Comparison of ENCODE assay signal across 8 cellular contexts in the genomic region with DNA sequence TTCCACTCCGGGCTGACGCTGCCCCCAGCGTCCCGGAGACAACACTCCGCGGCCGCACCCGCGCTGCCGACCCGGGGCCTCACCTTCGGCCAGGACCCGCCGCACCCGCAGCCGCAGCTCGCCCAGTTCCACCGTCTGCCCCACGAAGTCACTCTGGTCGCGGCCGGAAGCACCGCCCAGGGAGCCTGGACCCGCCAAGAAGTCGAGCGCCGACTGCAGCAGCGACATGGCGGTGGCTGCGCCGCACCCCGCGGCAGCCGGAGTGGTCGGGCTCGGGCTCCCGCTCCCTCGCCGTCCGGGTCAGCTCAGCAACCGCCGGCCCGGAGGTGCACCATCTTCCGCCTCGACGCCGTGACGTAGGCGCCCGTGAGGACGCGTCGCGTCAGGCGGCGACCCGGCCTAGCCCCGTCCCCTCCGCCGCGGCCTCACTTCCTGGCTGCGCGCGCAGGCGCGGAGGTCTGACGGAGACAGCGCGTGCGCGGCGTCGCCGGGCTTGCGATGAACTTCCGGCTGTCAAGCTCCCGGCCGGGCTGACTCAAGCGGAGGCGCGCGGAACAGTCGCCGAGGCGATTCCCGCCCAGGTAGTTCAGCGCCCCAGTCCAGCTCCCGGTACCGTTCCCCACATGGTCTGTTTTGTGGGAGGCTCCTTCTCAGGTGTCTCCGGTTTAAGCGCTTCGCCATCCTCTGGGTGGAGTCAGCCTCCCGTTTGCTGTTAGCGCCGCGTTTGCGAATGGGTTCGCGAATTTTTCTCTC. TPM values are rescaled to one million over a fixed set of nuclear protein-coding genes. Genes with fewer than 3 reads are reported as not detected.
DNase-seq lines count a peak whose midpoint lies in the region; ATAC-seq and TF ChIP-seq lines count a peak whose summit lies in the region.

A gene (minus strand): TSS at position 357 of the 753 bp plus-strand sequence. CDS start 129 bp downstream, at position 228.
A gene with protein sequence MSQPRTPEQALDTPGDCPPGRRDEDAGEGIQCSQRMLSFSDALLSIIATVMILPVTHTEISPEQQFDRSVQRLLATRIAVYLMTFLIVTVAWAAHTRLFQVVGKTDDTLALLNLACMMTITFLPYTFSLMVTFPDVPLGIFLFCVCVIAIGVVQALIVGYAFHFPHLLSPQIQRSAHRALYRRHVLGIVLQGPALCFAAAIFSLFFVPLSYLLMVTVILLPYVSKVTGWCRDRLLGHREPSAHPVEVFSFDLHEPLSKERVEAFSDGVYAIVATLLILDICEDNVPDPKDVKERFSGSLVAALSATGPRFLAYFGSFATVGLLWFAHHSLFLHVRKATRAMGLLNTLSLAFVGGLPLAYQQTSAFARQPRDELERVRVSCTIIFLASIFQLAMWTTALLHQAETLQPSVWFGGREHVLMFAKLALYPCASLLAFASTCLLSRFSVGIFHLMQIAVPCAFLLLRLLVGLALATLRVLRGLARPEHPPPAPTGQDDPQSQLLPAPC (plus strand): TSS at position 501 of the 753 bp plus-strand sequence. CDS start 15,280 bp downstream, outside the sequence.

- no peaks in the 10 kb centered on the region for H3K9me3 Mint-ChIP-seq in activated CD4-positive, alpha-beta T cell treated with anti-CD3 and anti-CD28 coated beads, Interleukin-2, amount 10 ng/mL, durations not matched to agents 7 days and 5 days

- peak within 1 kb of the TSS; percentile 94 to 100 (median 97) for H3K4me2 ChIP-seq in BLaER1 treated with 17β-estradiol and CSF1 and Interleukin-3, amounts not matched to agents 10 nM and 100 nM

- DNase-seq in NCI-H526 treated with DMSO at 0.1 percent for 48 hours (lab: John Stamatoyannopoulos, UW) (peak; percentile 80), coronary artery (ENCODE audit: low spot score) (peak; percentile 97), left colon (peak; percentile 93 to 97)
- peak; percentile 95 for DNase-seq in activated CD4-positive, alpha-beta T cell treated with anti-CD3 and anti-CD28 coated beads, Interleukin-2, amount 10 ng/mL, durations not matched to agents 7 days and 5 days
- DNase-seq in stimulated activated CD4-positive, alpha-beta T cell treated with anti-CD3 and anti-CD28 coated beads, Interleukin-1b, Interleukin-23, amount 100 ng/mL, for 4 hours (ENCODE audit: low read depth in 2 of 2) = peak; percentile 94 to 96

- peak within 1 kb of the TSS; percentile 84 to 96 (median 94) for H3K27ac ChIP-seq in BLaER1 treated with 17β-estradiol and CSF1 and Interleukin-3, amounts not matched to agents 10 nM and 100 nM
- H3K27ac ChIP-seq in coronary artery = peak within 1 kb of the TSS; percentile 87 to 88

- peak within 1 kb of the TSS; percentile 86 to 100 (median 100) for H3K4me3 ChIP-seq in BLaER1 treated with 17β-estradiol and CSF1 and Interleukin-3, amounts not matched to agents 10 nM and 100 nM
- H3K4me3 ChIP-seq in coronary artery = peak within 1 kb of the TSS; percentile 92

- POLR2A ChIA-PET in activated CD4-positive, alpha-beta T cell treated with anti-CD3 and anti-CD28 coated beads, Interleukin-2, amount 10 ng/mL, durations not matched to agents 7 days and 5 days (lab: Charles Lee) = interaction anchor here (0.6 to 1.1 kb wide), 2 partner anchors 53 to 151 kb away, joined by 3 to 4 read pairs; no protein-coding TSS in a partner anchor

- peaks cover 38 to 52% (median 43%) of the 10 kb centered on the region in 11 experiments for H4K20me1 ChIP-seq in BLaER1 treated with 17β-estradiol and CSF1 and Interleukin-3, amounts not matched to agents 10 nM and 100 nM

- no peak for TF ChIP-seq CTCF in coronary artery (IDR thresholded peaks at IDR 0.05)

- no peaks in the 10 kb centered on the region for H3K27me3 ChIP-seq in BLaER1 treated with 17β-estradiol and CSF1 and Interleukin-3, amounts not matched to agents 10 nM and 100 nM

- peak within 1 kb of the TSS; percentile 98 for H3K4me3 Mint-ChIP-seq in activated CD4-positive, alpha-beta T cell treated with anti-CD3 and anti-CD28 coated beads, Interleukin-2, amount 10 ng/mL, durations not matched to agents 7 days and 5 days

- peaks cover 53% of the 10 kb centered on the region for H3K4me1 Mint-ChIP-seq in activated CD4-positive, alpha-beta T cell treated with anti-CD3 and anti-CD28 coated beads, Interleukin-2, amount 10 ng/mL, durations not matched to agents 7 days and 5 days

- peaks cover 54 to 81% (median 73%) of the 10 kb centered on the region in 10 experiments for H3K4me1 ChIP-seq in BLaER1 treated with 17β-estradiol and CSF1 and Interleukin-3, amounts not matched to agents 10 nM and 100 nM

- H3K27me3 Mint-ChIP-seq in activated CD4-positive, alpha-beta T cell treated with anti-CD3 and anti-CD28 coated beads, Interleukin-2, amount 10 ng/mL, durations not matched to agents 7 days and 5 days = no peaks in the 10 kb centered on the region

- H3K27ac Mint-ChIP-seq in activated CD4-positive, alpha-beta T cell treated with anti-CD3 and anti-CD28 coated beads, Interleukin-2, amount 10 ng/mL, durations not matched to agents 7 days and 5 days = peak within 1 kb of the TSS; percentile 98

- H3K9me3 ChIP-seq in BLaER1 treated with 17β-estradiol and CSF1 and Interleukin-3, amounts not matched to agents 10 nM and 100 nM (replicated peaks in 1 of 11) = no peaks in the 10 kb centered on the region

- ATAC-seq in GM19351 (IDR thresholded peaks at IDR 0.05; ENCODE audit: unreplicated experiment) = peak; percentile 84
- ATAC-seq in HG03520 (IDR thresholded peaks at IDR 0.05; ENCODE audit: unreplicated experiment) = peak; percentile 86
- peak; percentile 91 for ATAC-seq in left colon

- peaks cover 6% of the 10 kb centered on the region for H3K36me3 Mint-ChIP-seq in activated CD4-positive, alpha-beta T cell treated with anti-CD3 and anti-CD28 coated beads, Interleukin-2, amount 10 ng/mL, durations not matched to agents 7 days and 5 days (ENCODE audit: low read depth)

- peaks cover 0 to 17% (median 8%) of the 10 kb centered on the region in 11 experiments; a peak in 10 of 22 replicates for H3K36me3 ChIP-seq in BLaER1 treated with 17β-estradiol and CSF1 and Interleukin-3, amounts not matched to agents 10 nM and 100 nM

- CTCF ChIA-PET in activated CD4-positive, alpha-beta T cell treated with anti-CD3 and anti-CD28 coated beads, Interleukin-2, amount 10 ng/mL, durations not matched to agents 7 days and 5 days (lab: Charles Lee) = interaction anchor here (0.6 to 1.4 kb wide), 3 partner anchors 11 to 16 kb away, joined by 3 to 5 read pairs (median 3); no protein-coding TSS in a partner anchor

- H3K9ac ChIP-seq in BLaER1 treated with 17β-estradiol and CSF1 and Interleukin-3, amounts not matched to agents 10 nM and 100 nM = peak within 1 kb of the TSS; percentile 89 to 99 (median 96)

- intact Hi-C loops in left colon (cut with DNase I, micrococcal nuclease) = no loop called here

RNA-seq across cellular contexts. Expression of the first gene that starts in this region (rescaled TPM):
- 100 to 1,000 TPM; 133 to 148 TPM for total RNA-seq in activated CD4-positive, alpha-beta T cell treated with anti-CD3 and anti-CD28 coated beads, Interleukin-2, amount 10 ng/mL, durations not matched to agents 7 days and 5 days
- 100 to 1,000 TPM; 197 to 265 TPM for total RNA-seq in left colon

RNA-seq across cellular contexts. Expression of the second gene that starts in this region (rescaled TPM):
- total RNA-seq in activated CD4-positive, alpha-beta T cell treated with anti-CD3 and anti-CD28 coated beads, Interleukin-2, amount 10 ng/mL, durations not matched to agents 7 days and 5 days = 10 to 100 TPM; 38.6 to 51.7 TPM
- 10 to 100 TPM; 21.4 to 28.6 TPM for total RNA-seq in left colon

Comparison
In these comparisons a context has a peak if more than half of its experiments do, and no peak if none do; other contexts are left out.
1. Peak in every context shown above with its lines: DNase-seq, ATAC-seq, H3K4me3 ChIP-seq and H3K27ac ChIP-seq.